Comparison of ENCODE assay signal across 15 cellular contexts in genomic region chr2:236085211-236085610, GRCh38.
"Had no signal": no experiment of that assay in that cellular context is flagged by ENCODE, and none has a peak within 500 bp of the region (broad histone marks: within the 10 kb centered on the region; RNA-seq: fewer than 3 reads in every experiment).

No MANE protein-coding gene starts in this region.

- H3K9me3 ChIP-seq: mucosa of descending colon had no signal

- H3K4me3 ChIP-seq: heart right ventricle, mucosa of descending colon, skin epidermis had no signal

- H3K27ac ChIP-seq: brain microvascular endothelial cell, epithelial cell of prostate, heart right ventricle, skin epidermis had no signal

- H3K27me3 ChIP-seq: brain microvascular endothelial cell, heart right ventricle had no signal

- DNase-seq: activated CD4-positive, alpha-beta T cell treated with anti-CD3 and anti-CD28 coated beads, Interleukin-2, amount 10 ng/mL, durations not matched to agents 24 days and 14 days; activated CD8-positive, alpha-beta memory T cell treated with anti-CD3 and anti-CD28 coated beads for 24 hours; activated naive CD8-positive, alpha-beta T cell treated with anti-CD3 and anti-CD28 coated beads for 36 hours; amygdala; brain microvascular endothelial cell; cortex of kidney; effector memory CD8-positive, alpha-beta T cell; foreskin melanocyte; heart right ventricle; mucosa of descending colon; naive thymus-derived CD4-positive, alpha-beta T cell; stimulated activated naive CD8-positive, alpha-beta T cell treated with anti-CD3 and anti-CD28 coated beads, Interleukin-15, amount 100 ng/mL, for 72 hours; T-helper 2 cell had no signal

- ATAC-seq: effector memory CD8-positive, alpha-beta T cell; heart right ventricle; mucosa of descending colon; naive thymus-derived CD4-positive, alpha-beta T cell; stimulated activated naive CD8-positive, alpha-beta T cell treated with anti-CD3 and anti-CD28 coated beads, Interleukin-15, amount 100 ng/mL, for 72 hours had no signal

- H3K36me3 ChIP-seq: brain microvascular endothelial cell, heart right ventricle had no signal
